1 cellular context compared by ENCODE assay signal in genomic region chr1:238119060-238119459, GRCh38.
TF ChIP-seq lines count a peak whose summit lies in the region.

No MANE protein-coding gene starts in this region.

TF ChIP-seq in GM12878, 131 proteins besides CTCF, POLR2A, EP300 and RAD21 (continued from another document):
- TF ChIP-seq ZBTB11 (CRISPR knock-in tag; IDR thresholded peaks at IDR 0.05): no peak
